ENCODE assay signal across 29 cellular contexts in the genomic region with DNA sequence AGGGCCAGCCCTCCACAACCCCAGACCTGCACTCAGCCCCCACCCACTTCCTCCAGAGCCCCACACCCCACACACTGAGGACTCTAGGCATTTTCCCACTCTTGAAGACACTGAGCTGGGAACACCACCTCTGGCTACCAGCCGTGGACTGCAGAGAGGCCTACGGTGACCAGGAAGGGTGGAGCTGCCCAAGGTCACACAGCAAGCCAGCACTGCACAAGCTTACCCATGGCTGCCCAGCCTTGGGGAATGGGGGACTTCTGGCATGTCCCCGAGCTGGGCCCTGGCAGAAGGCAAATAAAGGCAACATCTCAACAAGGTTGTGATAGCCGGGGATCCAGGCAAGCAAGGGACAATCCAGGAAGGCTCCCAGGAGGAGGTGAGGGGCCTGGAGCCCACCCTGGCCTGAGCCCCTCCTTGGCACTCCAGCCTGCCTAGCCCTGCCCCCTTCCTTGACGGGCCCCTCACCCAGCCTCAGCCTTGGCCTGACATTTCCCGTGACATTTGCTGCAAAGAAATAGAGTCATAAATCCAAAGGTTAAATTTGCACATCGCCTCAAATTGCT.
"Had no signal": no experiment of that assay in that cellular context is flagged by ENCODE, and none has a peak within 500 bp of the region (broad histone marks: within the 10 kb centered on the region; RNA-seq: fewer than 3 reads in every experiment).

No MANE protein-coding gene starts in this region.

- H3K27ac Mint-ChIP-seq: effector memory CD8-positive, alpha-beta T cell; mesothelial cell of epicardium; natural killer cell treated with Interleukin-12 subunit alpha and Interleukin-12 subunit beta and Interleukin-15 and Interleukin-18, amount 100 ng/mL, for 72 hours; stimulated activated memory B cell treated with anti-CD40 and anti-IgM and Interleukin-4, amounts not matched to agents 10 μg/mL and 1 μg/mL and 100 μg/mL, for 72 hours; type B pancreatic cell had no signal

- H3K4me1 Mint-ChIP-seq: stimulated activated memory B cell treated with anti-CD40 and anti-IgM and Interleukin-4, amounts not matched to agents 10 μg/mL and 1 μg/mL and 100 μg/mL, for 72 hours had no signal

- H3K4me3 ChIP-seq: coronary artery, esophagus squamous epithelium, heart right ventricle, left lung, mucosa of descending colon, prostate gland, right atrium auricular region, sigmoid colon, testis, tibial artery had no signal

- H3K4me3 Mint-ChIP-seq: effector memory CD8-positive, alpha-beta T cell; mesothelial cell of epicardium; natural killer cell treated with Interleukin-12 subunit alpha and Interleukin-12 subunit beta and Interleukin-15 and Interleukin-18, amount 100 ng/mL, for 72 hours; neural crest cell; stimulated activated memory B cell treated with anti-CD40 and anti-IgM and Interleukin-4, amounts not matched to agents 10 μg/mL and 1 μg/mL and 100 μg/mL, for 72 hours; type B pancreatic cell had no signal

- H3K36me3 Mint-ChIP-seq: mesothelial cell of epicardium; naive B cell; natural killer cell treated with Interleukin-12 subunit alpha and Interleukin-12 subunit beta and Interleukin-15 and Interleukin-18, amount 100 ng/mL, for 72 hours; stimulated activated memory B cell treated with anti-CD40 and anti-IgM and Interleukin-4, amounts not matched to agents 10 μg/mL and 1 μg/mL and 100 μg/mL, for 72 hours; type B pancreatic cell had no signal

- H3K27me3 ChIP-seq: right atrium auricular region, testis, tibial artery had no signal

- H3K27me3 Mint-ChIP-seq: effector memory CD8-positive, alpha-beta T cell; natural killer cell treated with Interleukin-12 subunit alpha and Interleukin-12 subunit beta and Interleukin-15 and Interleukin-18, amount 100 ng/mL, for 72 hours; type B pancreatic cell had no signal

- H3K4me1 ChIP-seq: prostate gland had no signal

- FAIRE-seq: endometrium, islet of Langerhans had no signal

- H3K9me3 Mint-ChIP-seq: effector memory CD8-positive, alpha-beta T cell; mesothelial cell of epicardium; naive B cell; natural killer cell treated with Interleukin-12 subunit alpha and Interleukin-12 subunit beta and Interleukin-15 and Interleukin-18, amount 100 ng/mL, for 72 hours; neural crest cell; stimulated activated memory B cell treated with anti-CD40 and anti-IgM and Interleukin-4, amounts not matched to agents 10 μg/mL and 1 μg/mL and 100 μg/mL, for 72 hours; type B pancreatic cell had no signal

- DNase-seq: dermis blood vessel endothelial cell; effector memory CD8-positive, alpha-beta T cell; erythroblast; esophagus squamous epithelium; foreskin melanocyte; glutamatergic neuron; heart right ventricle; hippocampal formation; left cardiac atrium; left lung; mesenchymal stem cell; mucosa of descending colon; naive B cell; sigmoid colon; stimulated activated CD4-positive, alpha-beta T cell treated with anti-CD3 and anti-CD28 coated beads, Interleukin-4, amount 100 ng/mL, for 4 hours; stimulated activated naive CD8-positive, alpha-beta T cell treated with anti-CD3 and anti-CD28 coated beads, Interleukin-15, Interleukin-2, amounts not matched to agents 100 U/mL and 50 U/mL, for 24 hours; substantia nigra; testis; tibial artery had no signal

- H3K27ac ChIP-seq: coronary artery, esophagus squamous epithelium, heart right ventricle, left lung, prostate gland, right atrium auricular region, sigmoid colon, testis, tibial artery had no signal

- ATAC-seq: effector memory CD8-positive, alpha-beta T cell; heart right ventricle; left cardiac atrium; left lung; mucosa of descending colon; natural killer cell treated with Interleukin-12 subunit alpha and Interleukin-12 subunit beta and Interleukin-15 and Interleukin-18, amount 100 ng/mL, for 72 hours; stimulated activated memory B cell treated with anti-CD40 and anti-IgM and Interleukin-4, amounts not matched to agents 10 μg/mL and 1 μg/mL and 100 μg/mL, for 72 hours; stimulated activated naive CD8-positive, alpha-beta T cell treated with anti-CD3 and anti-CD28 coated beads, Interleukin-15, Interleukin-2, amounts not matched to agents 100 U/mL and 50 U/mL, for 24 hours had no signal

- H3K9me3 ChIP-seq: esophagus squamous epithelium, heart right ventricle, left lung, mucosa of descending colon, prostate gland, right atrium auricular region, sigmoid colon, testis, tibial artery had no signal

- H3K36me3 ChIP-seq: esophagus squamous epithelium, heart right ventricle, left lung, prostate gland, right atrium auricular region, sigmoid colon, tibial artery had no signal
